ENCODE assay signal across 19 cellular contexts in the genomic region with DNA sequence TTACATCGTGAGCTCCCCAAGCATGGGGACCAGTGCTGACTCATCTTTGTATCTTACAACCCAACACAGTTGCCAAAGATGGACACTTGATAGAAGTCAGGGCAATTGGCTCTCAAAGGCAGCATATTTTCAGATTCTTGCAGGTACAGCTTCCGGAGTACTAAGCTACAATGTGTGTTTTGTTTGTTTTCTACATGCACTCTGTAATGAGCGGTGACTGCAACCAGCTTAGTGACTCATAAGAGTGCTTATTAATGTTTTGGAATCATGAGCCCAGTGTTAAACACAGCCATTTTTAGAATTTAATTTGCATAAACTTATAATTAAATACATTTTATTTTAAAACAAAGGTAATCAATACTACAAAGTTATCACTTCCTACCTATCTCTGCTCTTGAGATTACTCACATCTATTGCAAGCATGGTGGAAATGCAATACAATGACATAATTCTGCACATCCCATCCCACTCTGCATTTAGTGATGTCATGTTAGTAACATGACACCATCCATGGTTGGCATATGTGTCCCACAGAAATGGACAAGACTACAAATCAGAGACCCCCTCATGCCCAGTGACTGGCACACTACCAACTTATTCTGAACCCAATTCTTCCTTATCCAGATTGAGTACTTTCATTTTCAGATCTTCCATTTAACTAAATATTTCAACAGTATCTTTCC.
"Had no signal": no experiment of that assay in that cellular context is flagged by ENCODE, and none has a peak within 500 bp of the region (broad histone marks: within the 10 kb centered on the region; RNA-seq: fewer than 3 reads in every experiment).

No MANE protein-coding gene starts in this region.

- H3K36me3 ChIP-seq: heart right ventricle, neutrophil, right atrium auricular region, stomach, thoracic aorta, transverse colon had no signal

- FAIRE-seq: frontal cortex, small intestine had no signal

- H3K27ac ChIP-seq: dorsolateral prefrontal cortex, heart right ventricle, neutrophil, psoas muscle, right atrium auricular region, stomach, thoracic aorta, transverse colon had no signal

- H3K36me3 Mint-ChIP-seq: naive thymus-derived CD8-positive, alpha-beta T cell had no signal

- H3K27me3 ChIP-seq: dorsolateral prefrontal cortex, heart right ventricle, neutrophil, right atrium auricular region, stomach, transverse colon had no signal

- H3K4me3 Mint-ChIP-seq: naive thymus-derived CD8-positive, alpha-beta T cell had no signal

- H3K4me1 ChIP-seq: heart right ventricle, psoas muscle, right atrium auricular region, stomach, transverse colon had no signal

- DNase-seq: cortex of kidney; dorsolateral prefrontal cortex; effector CD8-positive, alpha-beta T cell; heart right ventricle; islet precursor cell; mammary epithelial cell; naive thymus-derived CD8-positive, alpha-beta T cell; psoas muscle; small intestine; stimulated activated CD4-positive, alpha-beta T cell treated with anti-CD3 and anti-CD28 coated beads, Interleukin-12 subunit alpha, Interleukin-12 subunit beta, amount 100 ng/mL, for 4 hours; stimulated activated naive CD4-positive, alpha-beta T cell; stomach; substantia nigra; transverse colon had no signal

- H3K4me1 Mint-ChIP-seq: naive thymus-derived CD8-positive, alpha-beta T cell had no signal

- H3K9me3 ChIP-seq: neutrophil, psoas muscle, right atrium auricular region, stomach, thoracic aorta, transverse colon had no signal

- ATAC-seq: heart right ventricle; left lobe of liver; naive thymus-derived CD8-positive, alpha-beta T cell; psoas muscle had no signal

- H3K27ac Mint-ChIP-seq: naive thymus-derived CD8-positive, alpha-beta T cell had no signal

- H3K27me3 Mint-ChIP-seq: naive thymus-derived CD8-positive, alpha-beta T cell had no signal

- H3K4me3 ChIP-seq: dorsolateral prefrontal cortex, heart right ventricle, psoas muscle, right atrium auricular region, stomach, thoracic aorta, transverse colon had no signal
